ENCODE assay signal across 1 cellular context in genomic region chr2:108583903-108584520, GRCh38.
TF ChIP-seq lines count a peak whose summit lies in the region.

No MANE protein-coding gene starts in this region.

TF ChIP-seq in HepG2, 621 proteins besides CTCF, POLR2A, EP300 and RAD21 (continued from another document and continues in another):
- no peak for TF ChIP-seq ZBTB40 (IDR thresholded peaks at IDR 0.05)
- TF ChIP-seq ZBTB40 (CRISPR knock-in tag; IDR thresholded peaks at IDR 0.05): no peak
- no peak for TF ChIP-seq FOXA1 (IDR thresholded peaks at IDR 0.05)
- TF ChIP-seq FOXA1 (CRISPR knock-in tag; IDR thresholded peaks at IDR 0.05): no peak
- no peak for TF ChIP-seq HHEX (CRISPR knock-in tag; IDR thresholded peaks at IDR 0.05)
- TF ChIP-seq IKZF4 (CRISPR knock-in tag; IDR thresholded peaks at IDR 0.05; ENCODE audit: borderline replicate concordance, low read depth, not compliant biosample characterization): no peak
- TF ChIP-seq USF2 (IDR thresholded peaks at IDR 0.05; ENCODE audit: low read depth, low read length): no peak
- no peak for TF ChIP-seq USF2 (CRISPR knock-in tag; IDR thresholded peaks at IDR 0.05; ENCODE audit: borderline replicate concordance)
- TF ChIP-seq CC2D1A (CRISPR knock-in tag; IDR thresholded peaks at IDR 0.05): no peak
- no peak for TF ChIP-seq ARHGAP35 (CRISPR knock-in tag; IDR thresholded peaks at IDR 0.05; ENCODE audit: borderline replicate concordance)
- no peak for TF ChIP-seq ZSCAN9 (CRISPR knock-in tag; IDR thresholded peaks at IDR 0.05; ENCODE audit: borderline replicate concordance)
- no peak for TF ChIP-seq NFATC3 (CRISPR knock-in tag; IDR thresholded peaks at IDR 0.05)
- TF ChIP-seq HNF4A (CRISPR knock-in tag; IDR thresholded peaks at IDR 0.05): no peak
- TF ChIP-seq ZNF772 (CRISPR knock-in tag; IDR thresholded peaks at IDR 0.05): no peak
- no peak for TF ChIP-seq ZNF414 (CRISPR knock-in tag; IDR thresholded peaks at IDR 0.05)
- peak; percentile 44 for TF ChIP-seq XRCC5 (optimal IDR thresholded peaks at IDR 0.05; ENCODE audit: low read length)
- 0 out of 2 replicates have a peak, but pooled peaks have one; percentile 20 for TF ChIP-seq CEBPG (CRISPR knock-in tag; IDR thresholded peaks at IDR 0.05)
- peak; percentile 98 for TF ChIP-seq STAG1 (CRISPR knock-in tag; IDR thresholded peaks at IDR 0.05)
- TF ChIP-seq ZNF275 (CRISPR knock-in tag; IDR thresholded peaks at IDR 0.05; ENCODE audit: borderline replicate concordance): no peak
- TF ChIP-seq ZSCAN25 (CRISPR knock-in tag; IDR thresholded peaks at IDR 0.05): 0 out of 2 replicates have a peak, but pooled peaks have one; percentile 25
- no peak for TF ChIP-seq PAX8 (CRISPR knock-in tag; IDR thresholded peaks at IDR 0.05; ENCODE audit: borderline replicate concordance)
- no peak for TF ChIP-seq KDM5B (CRISPR knock-in tag; IDR thresholded peaks at IDR 0.05; ENCODE audit: borderline replicate concordance)
- TF ChIP-seq ZXDC (CRISPR knock-in tag; IDR thresholded peaks at IDR 0.05): no peak
- TF ChIP-seq DMTF1 (CRISPR knock-in tag; IDR thresholded peaks at IDR 0.05): no peak
- TF ChIP-seq BRD4 (CRISPR knock-in tag; IDR thresholded peaks at IDR 0.05): no peak
- no peak for TF ChIP-seq IRF9 (CRISPR knock-in tag; IDR thresholded peaks at IDR 0.05; ENCODE audit: borderline replicate concordance)
- TF ChIP-seq NCOA1 (CRISPR knock-in tag; IDR thresholded peaks at IDR 0.05): no peak
- no peak for TF ChIP-seq E2F5 (CRISPR knock-in tag; conservative IDR thresholded peaks at IDR 0.05)
- no peak for TF ChIP-seq CREBL2 (CRISPR knock-in tag; IDR thresholded peaks at IDR 0.05; ENCODE audit: borderline replicate concordance)
- TF ChIP-seq PRPF4 (IDR thresholded peaks at IDR 0.05; ENCODE audit: low read depth, low read length, poor library complexity, severe bottlenecking): no peak
- TF ChIP-seq ZSCAN20 (CRISPR knock-in tag; IDR thresholded peaks at IDR 0.05; ENCODE audit: borderline replicate concordance): no peak
- TF ChIP-seq ZNF614 (CRISPR knock-in tag; IDR thresholded peaks at IDR 0.05; ENCODE audit: borderline replicate concordance): 0 out of 2 replicates have a peak, but pooled peaks have one; percentile 64
- peak; percentile 43 for TF ChIP-seq ELF3 (CRISPR knock-in tag; IDR thresholded peaks at IDR 0.05)
- TF ChIP-seq NR0B2 (CRISPR knock-in tag; IDR thresholded peaks at IDR 0.05): no peak
- no peak for TF ChIP-seq ZNF317 (CRISPR knock-in tag; IDR thresholded peaks at IDR 0.05)
- TF ChIP-seq RFX5 (IDR thresholded peaks at IDR 0.05; ENCODE audit: low read depth, low read length): no peak
